ENCODE assay signal across 8 cellular contexts in the genomic region with DNA sequence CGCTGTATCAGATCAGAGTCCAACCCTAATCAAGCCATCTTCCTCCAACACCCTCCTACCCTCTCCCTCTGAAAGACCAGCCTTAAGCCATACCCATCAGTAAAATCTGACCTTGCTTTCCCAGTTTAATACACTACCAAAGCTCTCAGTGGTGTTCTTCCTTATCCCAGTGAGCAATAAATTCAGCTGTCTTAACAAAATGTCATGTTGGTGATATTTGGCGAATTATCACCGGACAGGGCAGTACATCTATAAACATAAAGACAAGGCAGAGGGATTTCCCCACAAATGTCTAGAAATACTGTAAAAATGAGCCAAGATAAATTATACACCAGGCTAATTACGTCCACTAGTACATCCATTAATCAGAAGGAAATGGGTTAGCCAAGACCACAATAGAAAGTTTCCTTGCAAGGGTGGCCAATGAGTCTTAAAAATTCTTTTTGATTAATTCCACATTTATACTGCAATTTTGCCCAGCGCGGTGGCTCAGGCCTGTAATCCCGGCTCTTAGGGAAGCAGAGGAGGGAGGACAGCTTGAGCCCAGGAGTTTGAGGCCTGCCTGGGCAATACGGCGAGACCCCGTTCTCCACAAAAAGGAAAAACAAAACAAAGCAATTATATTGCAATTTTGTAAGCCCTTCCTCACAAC. TPM values are rescaled to one million over a fixed set of nuclear protein-coding genes. Genes with fewer than 3 reads are reported as not detected.
DNase-seq lines count a peak whose midpoint lies in the region; ATAC-seq and TF ChIP-seq lines count a peak whose summit lies in the region.

No MANE protein-coding gene starts in this region.

- H3K27ac ChIP-seq in CD8-positive, alpha-beta memory T cell (ENCODE audit: low read depth, low read length), result peak overlapping the region; percentile 90
- H3K27ac ChIP-seq in PC-3 (ENCODE audit: low read length), result no peak overlapping the region
- H3K27ac ChIP-seq in osteoblast (ENCODE audit: low read depth, low read length), result peak overlapping the region; percentile 95

- no peaks in the 10 kb centered on the region for H3K9me2 ChIP-seq in PC-3 (replicated peaks; ENCODE audit: low read length)

- intact Hi-C loops in PC-3 (cut with micrococcal nuclease), result no loop called here

- CTCF ChIA-PET in CD8-positive, alpha-beta memory T cell (lab: Charles Lee), result interaction anchor here (0.8 kb wide), 1 partner anchor 115 kb away, joined by 3 read pairs; no protein-coding TSS in a partner anchor
- CTCF ChIA-PET in PC-3 (lab: Charles Lee), result interaction anchor here (0.6 kb wide), 2 partner anchors 17 to 22 kb away, joined by 3 to 4 read pairs; no protein-coding TSS in a partner anchor

- H3K4me3 Mint-ChIP-seq in CD8-positive, alpha-beta memory T cell, result peak overlapping the region; percentile 87 to 98 (median 92)

- TF ChIP-seq CTCF in PC-3 (conservative IDR thresholded peaks at IDR 0.05; ENCODE audit: low read depth, low read length) (no peak), epithelial cell of esophagus (IDR thresholded peaks at IDR 0.05; ENCODE audit: insufficient read depth, low read depth, low read length, missing control alignments) (no peak), osteoblast (IDR thresholded peaks at IDR 0.05; ENCODE audit: extremely low read depth, low read depth, low read length) (no peak)

- POLR2A ChIA-PET in CD8-positive, alpha-beta memory T cell (lab: Charles Lee), result interaction anchor here (0.5 to 3.1 kb wide), 7 partner anchors 78 to 1378 kb away, joined by 3 to 21 read pairs (median 3); a partner anchor contains a TSS
- POLR2A ChIA-PET in PC-3 (lab: Charles Lee; ENCODE audit: unreplicated experiment), result no interaction called here

- H4K20me1 ChIP-seq in PC-3 (ENCODE audit: low read length) (no peaks in the 10 kb centered on the region), osteoblast (ENCODE audit: insufficient read depth, low read length) (peaks cover 39% of the 10 kb centered on the region)

- H3K4me3 ChIP-seq in CD8-positive, alpha-beta memory T cell (ENCODE audit: low read length), result peak overlapping the region; percentile 98
- H3K4me3 ChIP-seq in PC-3 (ENCODE audit: low read length), result peak overlapping the region; percentile 96
- H3K4me3 ChIP-seq in epithelial cell of esophagus (ENCODE audit: low read length), result peak overlapping the region; percentile 95
- H3K4me3 ChIP-seq in osteoblast (ENCODE audit: insufficient read depth, low read length), result peak overlapping the region; percentile 79

- no peaks in the 10 kb centered on the region for H3K27me3 Mint-ChIP-seq in CD8-positive, alpha-beta memory T cell

- no peak for ATAC-seq in PC-3
- ATAC-seq in GM21447 (IDR thresholded peaks at IDR 0.05; ENCODE audit: unreplicated experiment), result no peak
- no peak for ATAC-seq in GM18909 (IDR thresholded peaks at IDR 0.05; ENCODE audit: poor library complexity, unreplicated experiment)

- H3K4me2 ChIP-seq in PC-3 (ENCODE audit: low read length) (peak overlapping the region; percentile 92), osteoblast (ENCODE audit: insufficient read depth, low read length) (peak overlapping the region; percentile 85)

- no peaks in the 10 kb centered on the region for H3F3A ChIP-seq in PC-3 (ENCODE audit: low read length, unreplicated experiment)

- DNase-seq in CD8-positive, alpha-beta memory T cell, result no peak
- DNase-seq in PC-3, result no peak
- no peak for DNase-seq in epithelial cell of esophagus (ENCODE audit: low read depth)
- DNase-seq in osteoblast (ENCODE audit: insufficient read length, low spot score, missing footprints), result peak; percentile 27
- no peak for DNase-seq in anterior cingulate cortex (lab: John Stamatoyannopoulos, UW)
- no peak for DNase-seq in SHP77 (lab: John Stamatoyannopoulos, UW)

- H3K27me3 ChIP-seq in CD8-positive, alpha-beta memory T cell (ENCODE audit: insufficient read depth, low read length, poor library complexity, severe bottlenecking), result no peaks in the 10 kb centered on the region
- no peaks in the 10 kb centered on the region for H3K27me3 ChIP-seq in PC-3 (ENCODE audit: low read length)
- H3K27me3 ChIP-seq in osteoblast (ENCODE audit: insufficient read depth, low read length), result no peaks in the 10 kb centered on the region

- peaks cover 44% of the 10 kb centered on the region for H3K4me1 ChIP-seq in CD8-positive, alpha-beta memory T cell (ENCODE audit: insufficient read depth, low read length)
- H3K4me1 ChIP-seq in PC-3 (ENCODE audit: insufficient read depth, low read length), result peaks cover 21% of the 10 kb centered on the region
- H3K4me1 ChIP-seq in osteoblast (ENCODE audit: insufficient read depth, low read length), result peaks cover 19% of the 10 kb centered on the region

- peak overlapping the region; percentile 94 for H3K9ac ChIP-seq in PC-3 (ENCODE audit: low read length)

- H3K4me1 Mint-ChIP-seq in CD8-positive, alpha-beta memory T cell, result peaks cover 61 to 85% (median 81%) of the 10 kb centered on the region in 3 donors

- H3K36me3 ChIP-seq in CD8-positive, alpha-beta memory T cell (ENCODE audit: insufficient read depth, low read length), result no peaks in the 10 kb centered on the region
- H3K36me3 ChIP-seq in PC-3 (ENCODE audit: low read depth, low read length) (no peaks in the 10 kb centered on the region), osteoblast (ENCODE audit: insufficient read depth, low read length) (no peaks in the 10 kb centered on the region)

- no TSS peak for BruUV-seq in PC-3 (replicated peaks; lab: Mats Ljungman, UMichigan)

- no peaks in the 10 kb centered on the region for H3K9me3 Mint-ChIP-seq in CD8-positive, alpha-beta memory T cell

- H2AFZ ChIP-seq in PC-3 (ENCODE audit: low read length) (peak overlapping the region; percentile 68; the same call in 1 of the 2 replicates), osteoblast (ENCODE audit: low read length) (peak overlapping the region; percentile 96)

- H3K79me2 ChIP-seq in PC-3 (ENCODE audit: low read length), result peaks cover 89% of the 10 kb centered on the region
- peaks cover 87% of the 10 kb centered on the region for H3K79me2 ChIP-seq in osteoblast (ENCODE audit: insufficient read depth, low read length)

- H3K36me3 Mint-ChIP-seq in CD8-positive, alpha-beta memory T cell, result peaks cover 0 to 39% (median 4%) of the 10 kb centered on the region in 3 donors

- H3K9me3 ChIP-seq in CD8-positive, alpha-beta memory T cell (ENCODE audit: low read length), result no peaks in the 10 kb centered on the region
- no peaks in the 10 kb centered on the region for H3K9me3 ChIP-seq in PC-3 (ENCODE audit: low read length)
- no peaks in the 10 kb centered on the region for H3K9me3 ChIP-seq in osteoblast (ENCODE audit: low read depth, low read length)

- H3K27ac Mint-ChIP-seq in CD8-positive, alpha-beta memory T cell, result peak overlapping the region; percentile 36 to 99 (median 94)

RNA-seq across cellular contexts. Expression of a gene that starts 0.9 kb away (rescaled TPM):
- total RNA-seq in CD8-positive, alpha-beta memory T cell, result 10 to 100 TPM; 19.2 to 20.6 TPM
- 27.9 TPM for polyA plus RNA-seq in CD8-positive, alpha-beta memory T cell
- 12.7 and 14.8 TPM in 2 replicates for total RNA-seq in PC-3 (2014; rRNA removed)
- total RNA-seq in osteoblast, result 49.9 and 50.7 TPM in 2 replicates

RNA-seq across cellular contexts. Expression of a gene that starts 1.1 kb away (rescaled TPM):
- 10 to 100 TPM; 31.1 to 33.5 TPM for total RNA-seq in CD8-positive, alpha-beta memory T cell
- polyA plus RNA-seq in CD8-positive, alpha-beta memory T cell, result 34.1 TPM
- total RNA-seq in PC-3 (2014; rRNA removed) (17.0 and 25.7 TPM in 2 replicates), osteoblast (26.1 and 35.7 TPM in 2 replicates)
